ENCODE assay signal across 12 cellular contexts in the genomic region with DNA sequence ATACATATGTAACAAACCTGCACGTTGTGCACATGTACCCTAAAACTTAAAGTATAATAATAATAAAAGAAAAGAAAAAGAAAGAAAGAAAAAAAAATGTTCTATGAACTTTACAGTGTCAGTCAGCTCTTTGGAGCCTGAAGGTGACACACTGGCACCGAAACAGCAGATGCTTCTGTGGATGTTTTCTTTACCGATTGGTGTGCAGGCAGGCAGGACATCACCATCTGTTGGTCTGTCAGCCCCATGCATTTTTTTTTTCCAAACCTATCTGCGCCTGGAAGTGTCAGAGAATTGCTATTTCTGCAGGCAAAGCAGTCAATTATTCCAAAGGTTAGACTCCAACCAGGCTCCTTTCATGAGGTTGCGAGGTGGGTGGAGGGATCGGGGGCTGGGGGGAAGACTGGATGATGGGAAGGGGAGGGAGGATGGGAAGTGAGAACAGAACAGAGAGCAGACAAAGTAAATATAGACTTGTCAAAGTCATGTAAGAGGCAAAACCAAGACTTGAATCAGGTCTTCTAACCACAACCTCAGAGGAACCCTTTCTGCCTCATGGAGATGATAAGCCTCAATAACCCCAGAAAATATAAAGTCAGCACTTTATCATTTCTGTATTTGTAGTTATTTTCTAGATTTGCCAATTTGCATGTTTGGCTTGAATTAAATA.
DNase-seq lines count a peak whose midpoint lies in the region; ATAC-seq, FAIRE-seq and TF ChIP-seq lines count a peak whose summit lies in the region.
"Had no signal": no experiment of that assay in that cellular context is flagged by ENCODE, and none has a peak within 500 bp of the region (broad histone marks: within the 10 kb centered on the region; RNA-seq: fewer than 3 reads in every experiment).

No MANE protein-coding gene starts in this region.

- no peaks in the 10 kb centered on the region for H3K36me3 Mint-ChIP-seq in T-helper 17 cell (ENCODE audit: low read depth)
- no peaks in the 10 kb centered on the region for H3K36me3 Mint-ChIP-seq in naive thymus-derived CD8-positive, alpha-beta T cell
- H3K36me3 Mint-ChIP-seq: activated CD4-positive, alpha-beta memory T cell treated with anti-CD3 and anti-CD28 coated beads for 36 hours; CD8-positive, alpha-beta memory T cell had no signal

- H3K27ac Mint-ChIP-seq in T-helper 17 cell = no peak overlapping the region
- H3K27ac Mint-ChIP-seq in naive thymus-derived CD8-positive, alpha-beta T cell = no peak overlapping the region
- H3K27ac Mint-ChIP-seq: activated CD4-positive, alpha-beta memory T cell treated with anti-CD3 and anti-CD28 coated beads for 36 hours; CD8-positive, alpha-beta memory T cell; immature natural killer cell had no signal

- H3K4me1 Mint-ChIP-seq in T-helper 17 cell = peaks cover 5% of the 10 kb centered on the region
- H3K4me1 Mint-ChIP-seq in naive thymus-derived CD8-positive, alpha-beta T cell = no peaks in the 10 kb centered on the region
- H3K4me1 Mint-ChIP-seq: CD8-positive, alpha-beta memory T cell; immature natural killer cell had no signal

- H3K4me1 ChIP-seq in endocrine pancreas (ENCODE audit: control insufficient read depth, insufficient read depth, low read length) = peaks cover 27% of the 10 kb centered on the region

- H3K9me3 Mint-ChIP-seq in naive thymus-derived CD8-positive, alpha-beta T cell = no peaks in the 10 kb centered on the region
- H3K9me3 Mint-ChIP-seq: activated CD4-positive, alpha-beta memory T cell treated with anti-CD3 and anti-CD28 coated beads for 36 hours; CD8-positive, alpha-beta memory T cell; immature natural killer cell had no signal

- peak; percentile 16 for FAIRE-seq in GM12891 (lab: Jason Lieb, UNC)

- no peak overlapping the region for H3K4me3 Mint-ChIP-seq in T-helper 17 cell
- H3K4me3 Mint-ChIP-seq in naive thymus-derived CD8-positive, alpha-beta T cell = no peak overlapping the region
- H3K4me3 Mint-ChIP-seq: activated CD4-positive, alpha-beta memory T cell treated with anti-CD3 and anti-CD28 coated beads for 36 hours; CD8-positive, alpha-beta memory T cell; immature natural killer cell had no signal

- no peaks in the 10 kb centered on the region for H3K27me3 ChIP-seq in endocrine pancreas (ENCODE audit: control insufficient read depth, insufficient read depth, low read length)

- H3K36me3 ChIP-seq in endocrine pancreas (ENCODE audit: control insufficient read depth, insufficient read depth, low read length) = no peaks in the 10 kb centered on the region

- H3K9ac ChIP-seq in endocrine pancreas (ENCODE audit: control insufficient read depth, insufficient read depth, low read length) = no peak overlapping the region

- POLR2A ChIA-PET in naive thymus-derived CD8-positive, alpha-beta T cell (lab: Charles Lee) = no interaction called here

- peaks cover 22% of the 10 kb centered on the region for H3K27me3 Mint-ChIP-seq in T-helper 17 cell
- peaks cover 3 to 14% (median 8%) of the 10 kb centered on the region in 5 donors for H3K27me3 Mint-ChIP-seq in naive thymus-derived CD8-positive, alpha-beta T cell
- H3K27me3 Mint-ChIP-seq: activated CD4-positive, alpha-beta memory T cell treated with anti-CD3 and anti-CD28 coated beads for 36 hours had no signal

- peak; percentile 68 for ATAC-seq in GM21576 (IDR thresholded peaks at IDR 0.05; ENCODE audit: unreplicated experiment)
- no peak for ATAC-seq in HG03354 (IDR thresholded peaks at IDR 0.05; ENCODE audit: poor library complexity, severe bottlenecking, unreplicated experiment)
- ATAC-seq in T-helper 17 cell = no peak
- ATAC-seq in naive thymus-derived CD8-positive, alpha-beta T cell = no peak

- no peak for DNase-seq in GM12891 (ENCODE audit: insufficient read length, low spot score)
- DNase-seq in NCI-H1694 treated with DMSO at 0.1 percent for 48 hours (lab: John Stamatoyannopoulos, UW) = peak; percentile 94
- DNase-seq in LoVo (ENCODE audit: low spot score) = no peak
- DNase-seq in T-helper 17 cell = no peak
- no peak for DNase-seq in naive thymus-derived CD8-positive, alpha-beta T cell
- DNase-seq: activated CD4-positive, alpha-beta memory T cell treated with anti-CD3 and anti-CD28 coated beads for 36 hours; CD8-positive, alpha-beta memory T cell; immature natural killer cell; nucleus accumbens had no signal

- H3K9me3 ChIP-seq in endocrine pancreas (ENCODE audit: control insufficient read depth, low read length) (no peaks in the 10 kb centered on the region), T-helper 17 cell (ENCODE audit: control insufficient read depth, low read length, poor library complexity, severe bottlenecking) (no peaks in the 10 kb centered on the region)

- no peak for TF ChIP-seq POLR2A in GM12891 (IDR thresholded peaks at IDR 0.05; ENCODE audit: low read depth, low read length)

- H3K4me3 ChIP-seq in endocrine pancreas (ENCODE audit: control insufficient read depth, insufficient read depth, low read length) = peak overlapping the region; percentile 91

TF ChIP-seq in GM12891, 5 proteins besides CTCF, POLR2A, EP300 and RAD21:
- TF ChIP-seq TAF1 (IDR thresholded peaks at IDR 0.05; ENCODE audit: low read depth, low read length) = no peak
- peak; percentile 58 for TF ChIP-seq SPI1 (IDR thresholded peaks at IDR 0.05; ENCODE audit: low read depth, low read length)
TF ChIP-seq in GM12891: peak in this region for 1.
